9 cellular contexts compared by ENCODE assay signal in genomic region chr17:65099941-65100315, GRCh38. TPM values are rescaled to one million over a fixed set of nuclear protein-coding genes. Genes with fewer than 3 reads are reported as not detected.
DNase-seq lines count a peak whose midpoint lies in the region; ATAC-seq, FAIRE-seq and TF ChIP-seq lines count a peak whose summit lies in the region.
"Had no signal": no experiment of that assay in that cellular context is flagged by ENCODE, and none has a peak within 500 bp of the region (broad histone marks: within the 10 kb centered on the region; RNA-seq: fewer than 3 reads in every experiment).

No MANE protein-coding gene starts in this region.

- no peak for TF ChIP-seq EP300 in transverse colon (IDR thresholded peaks at IDR 0.05; ENCODE audit: low read depth)

- in situ Hi-C loops in transverse colon (cut with MboI; ENCODE audit: low pct_ligation_motif_present in 1 of 4, low pct_unique_long_range_greater_than_20kb in 1 of 4, low sequenced_read_pairs in 3 of 4), result loop anchor here in 2 of 4 donors (10.0 to 25.0 kb wide), 2 partner anchors 135 to 138 kb away; no protein-coding TSS in a partner anchor

- peak; percentile 62 for DNase-seq in DMS 273 (lab: John Stamatoyannopoulos, UW; ENCODE audit: unreplicated experiment)
- no peak for DNase-seq in DMS 273 treated with DMSO at 0.1 percent for 48 hours (lab: John Stamatoyannopoulos, UW)
- DNase-seq in HFF-Myc (ENCODE audit: extremely low read depth, low read depth), result no peak
- no peak for DNase-seq in NB4 (ENCODE audit: low read depth)
- DNase-seq in activated CD8-positive, alpha-beta memory T cell treated with anti-CD3 and anti-CD28 coated beads, Interleukin-2, amount 50 U/mL, for 48 hours, result peak; percentile 88
- DNase-seq in fibroblast of gingiva (ENCODE audit: low read depth), result peak; percentile 74
- DNase-seq in pancreas, result peak in 4 of 6 donors; percentile 19 to 42 (median 34)
- peak; percentile 61 for DNase-seq in transverse colon

- H3K4me1 ChIP-seq in pancreas, result peaks cover 0 to 5% (median 4%) of the 10 kb centered on the region in 3 donors
- peaks cover 6 to 20% (median 8%) of the 10 kb centered on the region in 4 donors for H3K4me1 ChIP-seq in transverse colon

- H3K9me3 ChIP-seq in pancreas (no peaks in the 10 kb centered on the region), transverse colon (no peaks in the 10 kb centered on the region)

- H3K27me3 ChIP-seq in pancreas (no peaks in the 10 kb centered on the region), transverse colon (no peaks in the 10 kb centered on the region)

- intact Hi-C loops in pancreas (cut with DNase I) (no loop called here), transverse colon (cut with DNase I; ENCODE audit: low total_unique reads) (loop anchor here (2.0 to 10.0 kb wide), 2 partner anchors 43 to 115 kb away; partner anchors contain the start of gene GNA13)

- H3K4me3 ChIP-seq in HFF-Myc (replicated peaks; ENCODE audit: low read depth, low read length), result peak overlapping the region; percentile 35
- peak overlapping the region; percentile 21 for H3K4me3 ChIP-seq in NB4 (ENCODE audit: low read depth, low read length)
- peak overlapping the region in 3 of 4 donors; percentile 27 to 56 (median 46) for H3K4me3 ChIP-seq in pancreas
- peak overlapping the region in 3 of 4 donors; percentile 39 to 60 (median 43) for H3K4me3 ChIP-seq in transverse colon

- H3K36me3 ChIP-seq in pancreas, result no peaks in the 10 kb centered on the region
- H3K36me3 ChIP-seq in transverse colon, result no peaks in the 10 kb centered on the region

- TF ChIP-seq CTCF in HFF-Myc (IDR thresholded peaks at IDR 0.05; ENCODE audit: low read depth, low read length, missing control alignments) (no peak), NB4 (IDR thresholded peaks at IDR 0.05; ENCODE audit: low read depth, low read length) (no peak), pancreas (IDR thresholded peaks at IDR 0.05) (no peak), transverse colon (IDR thresholded peaks at IDR 0.05) (no peak)

- 32 to 46% methylated on average over 5 of the region's 5 CpGs for WGBS in pancreas, 2 donors
- 37 to 43% methylated on average over 3 to 5 of the region's 5 CpGs for WGBS in transverse colon (ENCODE audit: low coverage in 1 of 2), 2 donors

- TF ChIP-seq POLR2A in NB4 (IDR thresholded peaks at IDR 0.05; ENCODE audit: extremely low read depth, insufficient read length), result no peak
- TF ChIP-seq POLR2A in transverse colon (IDR thresholded peaks at IDR 0.05), result no peak

- no peak for FAIRE-seq in pancreas (lab: Jason Lieb, UNC)
- FAIRE-seq: A204.1 had no signal

- ATAC-seq in pancreas, result peak; percentile 13 to 51 (median 37)

- H3K27ac ChIP-seq in pancreas (peak overlapping the region; percentile 4 to 74 (median 55)), transverse colon (peak overlapping the region; percentile 65 to 82 (median 70))

RNA-seq across cellular contexts. Expression of gene RGS9, which starts 37.2 kb away (rescaled TPM):
- total RNA-seq in pancreas (1 to 10 TPM; 1.2 to 5.5 (median 2.7) TPM), transverse colon (10 to 100 TPM in 1 of 4 donors, 1 to 10 TPM in 2, not detected in 1; 2.6 to 10.6 (median 7.8) TPM)
- 10 to 100 TPM in 1 of 2 donors, 1 to 10 TPM in 1; 7.1 to 13.9 TPM for polyA plus RNA-seq in pancreas

RNA-seq across cellular contexts. Expression of gene GNA13, which starts 43.4 kb away (rescaled TPM):
- total RNA-seq in pancreas (10 to 100 TPM; 10.9 to 22.2 (median 13.2) TPM), transverse colon (10 to 100 TPM; 37.8 to 89.4 (median 76.4) TPM)
- 1 to 10 TPM; 4.9 to 7.7 TPM for polyA plus RNA-seq in pancreas

Comparison
In these comparisons a context has a peak if more than half of its experiments do, and no peak if none do; other contexts are left out.
1. DNase-seq: peak in DMS 273 (single experiment), activated CD8-positive, alpha-beta memory T cell treated with anti-CD3 and anti-CD28 coated beads, Interleukin-2, amount 50 U/mL, for 48 hours (single experiment), fibroblast of gingiva (single experiment), pancreas (4 of 6) and transverse colon (single experiment); none in DMS 273 treated with DMSO at 0.1 percent for 48 hours (single experiment), HFF-Myc (single experiment) and NB4 (single experiment).
2. Peak in every context shown above with its lines, with median percentiles within 50 percentile points of each other: H3K4me3 ChIP-seq.